ENCODE assay signal across 11 cellular contexts in the genomic region with DNA sequence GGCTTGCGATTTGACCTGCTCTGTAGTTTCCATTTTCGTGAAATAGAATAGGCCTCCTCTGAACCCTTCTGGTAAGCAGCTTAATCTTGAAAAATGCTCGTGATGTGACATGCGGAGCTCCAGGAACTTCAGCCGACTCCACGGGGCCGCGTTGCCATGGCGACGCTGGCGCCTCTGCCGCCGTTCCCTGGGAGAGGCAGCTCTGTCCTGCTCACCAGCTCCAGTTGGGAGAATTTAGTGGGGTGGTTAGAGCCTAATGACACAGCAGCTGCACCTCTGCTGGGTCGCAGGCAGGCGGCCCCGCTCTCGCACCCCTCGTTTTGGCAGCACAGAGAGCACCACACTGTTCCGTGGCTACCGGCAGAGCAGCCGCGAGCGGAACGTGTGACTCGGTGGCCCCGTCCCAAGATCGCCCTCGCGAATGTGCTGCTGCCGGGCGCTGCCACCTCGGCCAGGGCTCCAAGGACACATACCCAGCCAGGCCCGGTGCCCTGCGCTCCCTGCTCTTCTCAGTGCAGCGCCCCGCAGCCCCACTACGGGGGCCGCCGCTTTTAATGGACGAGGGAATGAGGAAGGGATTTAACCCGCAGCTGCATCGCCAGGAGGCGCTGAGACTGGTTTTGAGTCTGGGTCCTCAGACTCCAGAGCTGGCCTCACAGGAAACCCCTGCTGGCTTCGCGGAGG.
DNase-seq lines count a peak whose midpoint lies in the region; ATAC-seq, FAIRE-seq and TF ChIP-seq lines count a peak whose summit lies in the region.
"Had no signal": no experiment of that assay in that cellular context is flagged by ENCODE, and none has a peak within 500 bp of the region (broad histone marks: within the 10 kb centered on the region; RNA-seq: fewer than 3 reads in every experiment).

No MANE protein-coding gene starts in this region.

- H3K4me1 Mint-ChIP-seq in natural killer cell (peaks cover 11 to 20% of the 10 kb centered on the region in 2 donors), neural crest cell (peaks cover 9% of the 10 kb centered on the region)
- H3K4me1 Mint-ChIP-seq in natural killer cell treated with Interleukin-12 subunit alpha and Interleukin-12 subunit beta and Interleukin-15 and Interleukin-18, amount 100 ng/mL, for 72 hours (ENCODE audit: low read depth in 2 of 2): peaks cover 6 to 18% of the 10 kb centered on the region in 2 donors
- H3K4me1 Mint-ChIP-seq in activated CD4-positive, alpha-beta memory T cell treated with anti-CD3 and anti-CD28 coated beads, Interleukin-2, amount 10 ng/mL, durations not matched to agents 7 days and 5 days: peaks cover 4% of the 10 kb centered on the region

- H3K9me3 Mint-ChIP-seq in natural killer cell: no peaks in the 10 kb centered on the region
- H3K9me3 Mint-ChIP-seq in natural killer cell treated with Interleukin-12 subunit alpha and Interleukin-12 subunit beta and Interleukin-15 and Interleukin-18, amount 100 ng/mL, for 72 hours: no peaks in the 10 kb centered on the region
- H3K9me3 Mint-ChIP-seq in neural crest cell: no peaks in the 10 kb centered on the region
- no peaks in the 10 kb centered on the region for H3K9me3 Mint-ChIP-seq in activated CD4-positive, alpha-beta memory T cell treated with anti-CD3 and anti-CD28 coated beads, Interleukin-2, amount 10 ng/mL, durations not matched to agents 7 days and 5 days

- DNase-seq in natural killer cell (no peak), frontal cortex (ENCODE audit: low spot score in 2 of 2) (peak; percentile 62 to 82), neural crest cell (ENCODE audit: low read depth, low spot score) (peak; percentile 44), foreskin keratinocyte (no peak), COLO829 (ENCODE audit: low spot score) (no peak), DMS114 treated with DMSO at 0.1 percent for 48 hours (lab: John Stamatoyannopoulos, UW; ENCODE audit: unreplicated experiment) (no peak)
- no peak for DNase-seq in natural killer cell treated with Interleukin-12 subunit alpha and Interleukin-12 subunit beta and Interleukin-15 and Interleukin-18, amount 100 ng/mL, for 72 hours (ENCODE audit: low spot score)
- no peak for DNase-seq in activated CD4-positive, alpha-beta memory T cell treated with anti-CD3 and anti-CD28 coated beads, Interleukin-2, amount 10 ng/mL, durations not matched to agents 7 days and 5 days
- DNase-seq: naive B cell, NCI-H1694 had no signal

- ATAC-seq in natural killer cell: peak in 2 of 3 donors; percentile 17 to 48
- ATAC-seq in natural killer cell treated with Interleukin-12 subunit alpha and Interleukin-12 subunit beta and Interleukin-15 and Interleukin-18, amount 100 ng/mL, for 72 hours: no peak
- ATAC-seq in foreskin keratinocyte: no peak

- CTCF ChIA-PET in activated CD4-positive, alpha-beta memory T cell treated with anti-CD3 and anti-CD28 coated beads, Interleukin-2, amount 10 ng/mL, durations not matched to agents 7 days and 5 days (lab: Charles Lee): interaction anchor here (1.2 to 3.3 kb wide), 4 partner anchors 9 to 84 kb away, joined by 3 to 23 read pairs (median 5); no protein-coding TSS in a partner anchor

- intact Hi-C loops in natural killer cell (cut with micrococcal nuclease): no loop called here

- FAIRE-seq in frontal cortex (lab: Jason Lieb, UNC): no peak

- no peak overlapping the region for H3K27ac ChIP-seq in foreskin keratinocyte
- H3K27ac ChIP-seq: SJSA1 had no signal

- H3K4me1 ChIP-seq in foreskin keratinocyte: no peaks in the 10 kb centered on the region
- H3K4me1 ChIP-seq: SJSA1 had no signal

- no peaks in the 10 kb centered on the region for H3K27me3 ChIP-seq in foreskin keratinocyte
- H3K27me3 ChIP-seq: SJSA1 had no signal

- H3K27me3 Mint-ChIP-seq in natural killer cell (ENCODE audit: low read depth in 2 of 2) (peaks cover 15 to 21% of the 10 kb centered on the region in 2 donors), neural crest cell (ENCODE audit: low read depth) (no peaks in the 10 kb centered on the region)
- peaks cover 0 to 19% of the 10 kb centered on the region in 2 donors for H3K27me3 Mint-ChIP-seq in natural killer cell treated with Interleukin-12 subunit alpha and Interleukin-12 subunit beta and Interleukin-15 and Interleukin-18, amount 100 ng/mL, for 72 hours
- peaks cover 25% of the 10 kb centered on the region for H3K27me3 Mint-ChIP-seq in activated CD4-positive, alpha-beta memory T cell treated with anti-CD3 and anti-CD28 coated beads, Interleukin-2, amount 10 ng/mL, durations not matched to agents 7 days and 5 days
- H3K27me3 Mint-ChIP-seq: naive B cell had no signal

- H3K27ac Mint-ChIP-seq in natural killer cell: no peak overlapping the region
- no peak overlapping the region for H3K27ac Mint-ChIP-seq in natural killer cell treated with Interleukin-12 subunit alpha and Interleukin-12 subunit beta and Interleukin-15 and Interleukin-18, amount 100 ng/mL, for 72 hours
- no peak overlapping the region for H3K27ac Mint-ChIP-seq in neural crest cell (ENCODE audit: unreplicated experiment)
- H3K27ac Mint-ChIP-seq in activated CD4-positive, alpha-beta memory T cell treated with anti-CD3 and anti-CD28 coated beads, Interleukin-2, amount 10 ng/mL, durations not matched to agents 7 days and 5 days: no peak overlapping the region

- TF ChIP-seq CTCF in natural killer cell (IDR thresholded peaks at IDR 0.05): no peak
- no peak for TF ChIP-seq CTCF in neural crest cell (conservative IDR thresholded peaks at IDR 0.05)
- TF ChIP-seq CTCF in foreskin keratinocyte (conservative IDR thresholded peaks at IDR 0.05): no peak

- POLR2A ChIA-PET in activated CD4-positive, alpha-beta memory T cell treated with anti-CD3 and anti-CD28 coated beads, Interleukin-2, amount 10 ng/mL, durations not matched to agents 7 days and 5 days (lab: Charles Lee): interaction anchor here (1.1 to 2.3 kb wide), 2 partner anchors 11 to 23 kb away, joined by 3 to 11 read pairs; no protein-coding TSS in a partner anchor

- H3K36me3 Mint-ChIP-seq in natural killer cell (no peaks in the 10 kb centered on the region), neural crest cell (ENCODE audit: low read depth) (no peaks in the 10 kb centered on the region)
- H3K36me3 Mint-ChIP-seq in natural killer cell treated with Interleukin-12 subunit alpha and Interleukin-12 subunit beta and Interleukin-15 and Interleukin-18, amount 100 ng/mL, for 72 hours: no peaks in the 10 kb centered on the region
- no peaks in the 10 kb centered on the region for H3K36me3 Mint-ChIP-seq in activated CD4-positive, alpha-beta memory T cell treated with anti-CD3 and anti-CD28 coated beads, Interleukin-2, amount 10 ng/mL, durations not matched to agents 7 days and 5 days (ENCODE audit: low read depth)

- peak overlapping the region; percentile 13 for H3K4me3 Mint-ChIP-seq in natural killer cell
- no peak overlapping the region for H3K4me3 Mint-ChIP-seq in natural killer cell treated with Interleukin-12 subunit alpha and Interleukin-12 subunit beta and Interleukin-15 and Interleukin-18, amount 100 ng/mL, for 72 hours
- no peak overlapping the region for H3K4me3 Mint-ChIP-seq in neural crest cell
- H3K4me3 Mint-ChIP-seq in activated CD4-positive, alpha-beta memory T cell treated with anti-CD3 and anti-CD28 coated beads, Interleukin-2, amount 10 ng/mL, durations not matched to agents 7 days and 5 days: no peak overlapping the region

Comparison
In these comparisons a context has a peak if more than half of its experiments do, and no peak if none do; other contexts are left out.
1. ATAC-seq: peak in natural killer cell (2 of 3); none in natural killer cell treated with Interleukin-12 subunit alpha and Interleukin-12 subunit beta and Interleukin-15 and Interleukin-18, amount 100 ng/mL, for 72 hours (0 of 2) and foreskin keratinocyte (single experiment).
2. DNase-seq: peak in frontal cortex (2 of 2) and neural crest cell (single experiment); none in natural killer cell (single experiment), natural killer cell treated with Interleukin-12 subunit alpha and Interleukin-12 subunit beta and Interleukin-15 and Interleukin-18, amount 100 ng/mL, for 72 hours (single experiment), foreskin keratinocyte (0 of 2), COLO829 (single experiment), activated CD4-positive, alpha-beta memory T cell treated with anti-CD3 and anti-CD28 coated beads, Interleukin-2, amount 10 ng/mL, durations not matched to agents 7 days and 5 days (single experiment) and DMS114 treated with DMSO at 0.1 percent for 48 hours (single experiment).